ENCODE assay signal across 12 cellular contexts in genomic region chr11:114291381-114291780, GRCh38. TPM values are rescaled to one million over a fixed set of nuclear protein-coding genes. Genes with fewer than 3 reads are reported as not detected.
DNase-seq lines count a peak whose midpoint lies in the region.
"Had no signal": no experiment of that assay in that cellular context is flagged by ENCODE, and none has a peak within 500 bp of the region (broad histone marks: within the 10 kb centered on the region; RNA-seq: fewer than 3 reads in every experiment).

No MANE protein-coding gene starts in this region.

- H3K27ac ChIP-seq in SJSA1, result peak overlapping the region; percentile 96

- H3K9me3 ChIP-seq in SJSA1 (replicated peaks) (no peaks in the 10 kb centered on the region; the same call in 1 of the 2 replicates), skeletal muscle satellite cell (replicated peaks; ENCODE audit: low read length) (no peaks in the 10 kb centered on the region)
- H3K9me3 ChIP-seq: ovary had no signal

- H3K4me3 ChIP-seq in SJSA1 (no peak overlapping the region), skeletal muscle satellite cell (ENCODE audit: low read length) (peak overlapping the region; percentile 61), H7 (ENCODE audit: insufficient read depth, low read depth, low read length) (no peak overlapping the region)
- H3K4me3 ChIP-seq: ovary had no signal

- DNase-seq in ELF-1 (ENCODE audit: low read depth, low spot score) (peak; percentile 59), SJSA1 (ENCODE audit: low read depth in 1 of 2, low spot score in 2 of 2) (peak; percentile 51 to 61), fibroblast of gingiva (ENCODE audit: low read depth) (peak; percentile 78), activated gamma-delta T cell (lab: John Stamatoyannopoulos, UW) (no peak), H7 (no peak), NCI-H748 treated with DMSO at 0.1 percent for 48 hours (lab: John Stamatoyannopoulos, UW) (no peak), NK-92 (lab: John Stamatoyannopoulos, UW; ENCODE audit: unreplicated experiment) (no peak)
- DNase-seq: activated CD8-positive, alpha-beta memory T cell treated with anti-CD3 and anti-CD28 coated beads, Interleukin-2, amount 50 U/mL, for 4 hours; left colon; NCI-H146; ovary had no signal

- H3K9ac ChIP-seq in skeletal muscle satellite cell (ENCODE audit: low read depth, low read length), result peak overlapping the region; percentile 89

- H3K4me2 ChIP-seq in skeletal muscle satellite cell (ENCODE audit: low read length), result peak overlapping the region; percentile 74

- H3K36me3 ChIP-seq in SJSA1 (no peaks in the 10 kb centered on the region), skeletal muscle satellite cell (ENCODE audit: insufficient read depth, low read length) (no peaks in the 10 kb centered on the region), H7 (replicated peaks; ENCODE audit: control insufficient read depth, insufficient read depth, low read length) (no peaks in the 10 kb centered on the region)
- H3K36me3 ChIP-seq: ovary had no signal

- peaks cover 50% of the 10 kb centered on the region for H3K4me1 ChIP-seq in SJSA1 (replicated peaks)
- H3K4me1 ChIP-seq in skeletal muscle satellite cell (ENCODE audit: control insufficient read depth, insufficient read depth, low read length), result peaks cover 72% of the 10 kb centered on the region

- no peaks in the 10 kb centered on the region for H3K27me3 ChIP-seq in SJSA1 (replicated peaks)
- H3K27me3 ChIP-seq in skeletal muscle satellite cell (ENCODE audit: control insufficient read depth, insufficient read depth, low read length), result no peaks in the 10 kb centered on the region
- H3K27me3 ChIP-seq in H7 (ENCODE audit: control insufficient read depth, insufficient read depth, low read length), result no peaks in the 10 kb centered on the region
- H3K27me3 ChIP-seq: ovary had no signal

RNA-seq across cellular contexts. Expression of gene NNMT, which starts 4.8 kb away (rescaled TPM):
- 125 and 173 TPM in 2 replicates for total RNA-seq in SJSA1 (2014; rRNA removed; shearing (Covaris generic))
- 250 and 318 TPM in 2 replicates for total RNA-seq in skeletal muscle satellite cell (2012; rRNA removed)
- not detected in 2 replicates for total RNA-seq in H7 (2014; rRNA removed; shearing (Covaris generic))

Comparison
In these comparisons a context has a peak if more than half of its experiments do, and no peak if none do; other contexts are left out.
1. DNase-seq: peak in ELF-1 (single experiment), SJSA1 (2 of 2) and fibroblast of gingiva (single experiment); none in activated gamma-delta T cell (single experiment), H7 (single experiment), NCI-H748 treated with DMSO at 0.1 percent for 48 hours (single experiment) and NK-92 (single experiment).
2. RNA of gene NNMT, which starts 4.8 kb away (total RNA-seq): 125 to 173 TPM in SJSA1; not detected in H7; every median in the first group is over 100 times any median in the second.